26 cellular contexts compared by ENCODE assay signal in genomic region chr10:9222917-9223316, GRCh38.
A peak's percentile ranks its signal among the peaks of the same experiment; 100 is the strongest.
DNase-seq lines count a peak whose midpoint lies in the region; FAIRE-seq and TF ChIP-seq lines count a peak whose summit lies in the region.
"Had no signal": no experiment of that assay in that cellular context is flagged by ENCODE, and none has a peak within 500 bp of the region (broad histone marks: within the 10 kb centered on the region; RNA-seq: fewer than 3 reads in every experiment).

No MANE protein-coding gene starts in this region.

- H3K4ac ChIP-seq in mesenchymal stem cell (ENCODE audit: low read depth in 1 of 2, low read length in 2 of 2): no peak overlapping the region

- no peak overlapping the region for H2BK120ac ChIP-seq in mesenchymal stem cell (ENCODE audit: low read depth, low read length)

- H3K9me3 ChIP-seq in mesenchymal stem cell (ENCODE audit: control insufficient read depth, low read length) (no peaks in the 10 kb centered on the region), hepatocyte (ENCODE audit: low read depth) (no peaks in the 10 kb centered on the region)
- H3K9me3 ChIP-seq: body of pancreas, left lung had no signal

- H2BK5ac ChIP-seq in mesenchymal stem cell (ENCODE audit: low read depth, low read length, poor library complexity, severe bottlenecking): no peak overlapping the region

- H2BK12ac ChIP-seq in mesenchymal stem cell (ENCODE audit: low read length in 2 of 2): no peak overlapping the region

- no peak overlapping the region for H3K9ac ChIP-seq in mesenchymal stem cell (ENCODE audit: low read length)
- H3K9ac ChIP-seq: neural progenitor cell had no signal

- no peaks in the 10 kb centered on the region for H3K79me2 ChIP-seq in hepatocyte

- FAIRE-seq in GM12892 (lab: Jason Lieb, UNC): no peak
- FAIRE-seq: RCC 7860 had no signal

- H4K8ac ChIP-seq in mesenchymal stem cell (ENCODE audit: low read length): no peak overlapping the region

- no peaks in the 10 kb centered on the region for H3K9me2 ChIP-seq in hepatocyte (replicated peaks; ENCODE audit: insufficient read depth)

- H3K4me2 ChIP-seq in mesenchymal stem cell (ENCODE audit: low read length, poor library complexity, severe bottlenecking) (no peak overlapping the region), hepatocyte (no peak overlapping the region)
- H3K4me2 ChIP-seq: neural progenitor cell had no signal

- no peak overlapping the region for H3K18ac ChIP-seq in mesenchymal stem cell (ENCODE audit: low read depth in 1 of 2, low read length in 2 of 2)

- no peaks in the 10 kb centered on the region for H3K36me3 ChIP-seq in mesenchymal stem cell (ENCODE audit: control insufficient read depth in 1 of 2, insufficient read depth in 2 of 2, low read depth in 1 of 2, low read length in 2 of 2)
- H3K36me3 ChIP-seq in hepatocyte (replicated peaks; ENCODE audit: insufficient read depth, low read depth): no peaks in the 10 kb centered on the region
- H3K36me3 ChIP-seq: left lung, neural progenitor cell had no signal

- TF ChIP-seq CTCF in choroid plexus epithelial cell (conservative IDR thresholded peaks at IDR 0.05; ENCODE audit: low read depth, low read length): no peak
- no peak for TF ChIP-seq CTCF in hepatocyte (IDR thresholded peaks at IDR 0.05; ENCODE audit: poor library complexity)

- H3K14ac ChIP-seq in mesenchymal stem cell (ENCODE audit: low read length in 2 of 2): no peak overlapping the region

- H3K4me3 ChIP-seq in choroid plexus epithelial cell (ENCODE audit: low read depth, low read length) (no peak overlapping the region), mesenchymal stem cell (ENCODE audit: insufficient read depth in 1 of 2, low read depth in 1 of 2, low read length in 2 of 2) (no peak overlapping the region), hepatocyte (no peak overlapping the region)
- H3K4me3 ChIP-seq: body of pancreas, coronary artery, left lung, neural progenitor cell, SK-N-MC had no signal

- H2BK15ac ChIP-seq in mesenchymal stem cell (ENCODE audit: low read depth, poor library complexity, severe bottlenecking): no peak overlapping the region

- 25% methylated on average over 1 of the region's 3 CpGs for WGBS in mesenchymal stem cell
- 73% methylated on average over 3 of the region's 3 CpGs for WGBS in hepatocyte (ENCODE audit: low lambda C conversion rate, missing lambda C conversion rate)

- H3K4me1 ChIP-seq in mesenchymal stem cell (ENCODE audit: control insufficient read depth, insufficient read depth, low read depth, low read length) (no peaks in the 10 kb centered on the region), hepatocyte (ENCODE audit: insufficient read depth) (no peaks in the 10 kb centered on the region)
- H3K4me1 ChIP-seq: body of pancreas, left lung had no signal

- no peak overlapping the region for H2AK5ac ChIP-seq in mesenchymal stem cell (ENCODE audit: low read length, severe bottlenecking)

- no peaks in the 10 kb centered on the region for H3K79me1 ChIP-seq in mesenchymal stem cell (replicated peaks; ENCODE audit: low read length, poor library complexity, severe bottlenecking)

- no peaks in the 10 kb centered on the region for H4K20me1 ChIP-seq in hepatocyte (ENCODE audit: insufficient read depth, poor library complexity, severe bottlenecking)

- no peak overlapping the region for H3K23ac ChIP-seq in mesenchymal stem cell (ENCODE audit: low read length in 2 of 2)

- H4K91ac ChIP-seq in mesenchymal stem cell (ENCODE audit: low read length): no peak overlapping the region

- no peaks in the 10 kb centered on the region for H3K27me3 ChIP-seq in mesenchymal stem cell (ENCODE audit: control insufficient read depth in 1 of 2, insufficient read depth in 1 of 2, low read length in 2 of 2)
- H3K27me3 ChIP-seq in hepatocyte: no peaks in the 10 kb centered on the region
- H3K27me3 ChIP-seq: body of pancreas, left lung, neural progenitor cell had no signal

- H3K27ac ChIP-seq in mesenchymal stem cell (ENCODE audit: low read length, poor library complexity, severe bottlenecking) (no peak overlapping the region), hepatocyte (no peak overlapping the region)
- H3K27ac ChIP-seq: body of pancreas, coronary artery, left lung, neural progenitor cell, SK-N-MC had no signal

- TF ChIP-seq POLR2A in GM12892 (IDR thresholded peaks at IDR 0.05; ENCODE audit: low read depth, low read length): no peak

- no peak overlapping the region for H2AFZ ChIP-seq in mesenchymal stem cell (ENCODE audit: low read depth, low read length)
- H2AFZ ChIP-seq in hepatocyte: no peak overlapping the region
- H2AFZ ChIP-seq: neural progenitor cell had no signal

- peak; percentile 14 for DNase-seq in Ammon's horn (ENCODE audit: low spot score)
- peak; percentile 57 for DNase-seq in LoVo (ENCODE audit: low spot score)
- peak; percentile 7 for DNase-seq in choroid plexus epithelial cell (ENCODE audit: low read depth)
- peak; percentile 34 for DNase-seq in mesenchymal stem cell
- no peak for DNase-seq in activated CD8-positive, alpha-beta memory T cell treated with anti-CD3 and anti-CD28 coated beads, Interleukin-2, amount 50 U/mL, for 4 hours
- DNase-seq in GM12892 (ENCODE audit: insufficient read length): no peak
- no peak for DNase-seq in hepatocyte (ENCODE audit: low spot score)
- no peak for DNase-seq in DMS79 (lab: John Stamatoyannopoulos, UW)
- DNase-seq: activated CD4-positive, CD25-positive, alpha-beta regulatory T cell; activated CD8-positive, alpha-beta T cell treated with anti-CD3 and anti-CD28 coated beads for 36 hours; activated T-cell treated with anti-CD3 and anti-CD28 coated beads, Interleukin-2, amount 50 U/mL, for 72 hours; body of pancreas; CD8-positive, alpha-beta memory T cell; GOT3; left lung; MM.1S; NCI-H1694 treated with DMSO at 0.1 percent for 48 hours; NCI-H2227 treated with DMSO at 0.1 percent for 48 hours; NK-92 treated with Interleukin-12 subunit alpha and Interleukin-12 subunit beta, amount 100 ng/mL, for 24 hours; retina; stimulated activated naive B cell treated with anti-CD40 and anti-IgM and Interleukin-4, amounts not matched to agents 10 μg/mL and 1 μg/mL and 100 μg/mL, for 72 hours; T-helper 9 cell had no signal

Comparison
In these comparisons a context has a peak if more than half of its experiments do, and no peak if none do; other contexts are left out.
1. DNase-seq: peak in Ammon's horn (single experiment), LoVo (single experiment), choroid plexus epithelial cell (single experiment) and mesenchymal stem cell (single experiment); none in activated CD8-positive, alpha-beta memory T cell treated with anti-CD3 and anti-CD28 coated beads, Interleukin-2, amount 50 U/mL, for 4 hours (single experiment), GM12892 (single experiment), hepatocyte (single experiment) and DMS79 (single experiment).